Comparison of ENCODE assay signal across 1 cellular context in the genomic region with DNA sequence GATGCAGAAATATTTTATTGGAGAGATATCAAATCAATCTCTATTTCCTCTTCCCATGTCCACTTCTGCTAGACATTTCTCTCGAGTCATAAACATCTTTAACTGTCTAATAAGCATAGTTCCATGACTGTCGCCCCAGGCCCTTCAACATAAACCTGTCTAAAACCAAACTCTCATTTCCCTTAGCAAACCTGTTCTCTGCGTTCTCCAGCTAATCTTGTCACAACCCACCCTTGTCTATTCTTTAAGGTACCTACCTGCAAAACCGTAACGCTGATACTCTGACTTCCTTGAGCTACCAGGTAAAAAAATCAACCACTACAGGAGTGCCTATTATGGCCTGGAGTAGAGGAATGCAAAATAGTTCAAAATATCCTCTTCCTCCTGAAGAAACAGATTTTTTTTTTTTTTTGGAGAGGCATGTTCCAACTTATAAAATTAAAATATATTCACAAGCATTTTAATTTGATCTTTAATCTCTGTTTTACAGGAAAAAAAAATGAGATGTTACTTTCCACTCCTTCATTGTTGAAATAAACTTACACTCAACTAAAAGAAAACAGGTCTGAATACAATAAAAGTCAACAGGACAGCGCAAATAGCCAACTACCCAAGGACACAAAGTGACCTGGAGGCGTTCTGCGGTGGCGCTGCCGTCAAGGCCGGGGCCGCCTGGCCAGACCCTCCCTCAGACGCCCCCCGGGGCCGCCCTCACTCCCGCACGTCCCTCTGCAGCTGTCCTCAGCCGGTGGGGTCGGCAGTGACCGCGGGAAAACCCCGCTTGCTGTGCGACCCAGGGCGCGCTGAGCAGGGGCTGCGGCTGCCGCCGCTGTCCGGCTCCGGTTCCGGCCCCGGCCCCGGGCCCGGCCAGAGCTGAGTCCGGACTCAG.
TF ChIP-seq lines count a peak whose summit lies in the region.

No MANE protein-coding gene starts in this region.

TF ChIP-seq in HepG2, 621 proteins besides CTCF, POLR2A, EP300 and RAD21 (continued from another document and continues in another):
- TF ChIP-seq, protein P1, sequence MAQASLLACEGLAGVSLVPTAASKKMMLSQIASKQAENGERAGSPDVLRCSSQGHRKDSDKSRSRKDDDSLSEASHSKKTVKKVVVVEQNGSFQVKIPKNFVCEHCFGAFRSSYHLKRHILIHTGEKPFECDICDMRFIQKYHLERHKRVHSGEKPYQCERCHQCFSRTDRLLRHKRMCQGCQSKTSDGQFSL (CRISPR knock-in tag; IDR thresholded peaks at IDR 0.05) = peak; percentile 17; the same call in 1 of the 2 replicates
- TF ChIP-seq, protein P2, sequence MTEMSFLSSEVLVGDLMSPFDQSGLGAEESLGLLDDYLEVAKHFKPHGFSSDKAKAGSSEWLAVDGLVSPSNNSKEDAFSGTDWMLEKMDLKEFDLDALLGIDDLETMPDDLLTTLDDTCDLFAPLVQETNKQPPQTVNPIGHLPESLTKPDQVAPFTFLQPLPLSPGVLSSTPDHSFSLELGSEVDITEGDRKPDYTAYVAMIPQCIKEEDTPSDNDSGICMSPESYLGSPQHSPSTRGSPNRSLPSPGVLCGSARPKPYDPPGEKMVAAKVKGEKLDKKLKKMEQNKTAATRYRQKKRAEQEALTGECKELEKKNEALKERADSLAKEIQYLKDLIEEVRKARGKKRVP (CRISPR knock-in tag; IDR thresholded peaks at IDR 0.05) = no peak
- TF ChIP-seq ZFP36L1 (CRISPR knock-in tag; IDR thresholded peaks at IDR 0.05) (peak; percentile 64), ZNF496 (CRISPR knock-in tag; IDR thresholded peaks at IDR 0.05; ENCODE audit: insufficient replicate concordance) (no peak), ZNF644 (CRISPR knock-in tag; IDR thresholded peaks at IDR 0.05; ENCODE audit: low read depth) (no peak), ZNF7 (CRISPR knock-in tag; IDR thresholded peaks at IDR 0.05) (peak; percentile 83), ZNF143 (CRISPR knock-in tag; IDR thresholded peaks at IDR 0.05) (no peak), ZNF768 (CRISPR knock-in tag; IDR thresholded peaks at IDR 0.05) (0 out of 2 replicates have a peak, but pooled peaks have one; percentile 38), ZNF552 (CRISPR knock-in tag; IDR thresholded peaks at IDR 0.05; ENCODE audit: borderline replicate concordance) (no peak), HNRNPUL1 (IDR thresholded peaks at IDR 0.05; ENCODE audit: low read depth, low read length) (no peak), ZNF121 (CRISPR knock-in tag; IDR thresholded peaks at IDR 0.05) (peak; percentile 70; the same call in 1 of the 2 replicates), JUN (CRISPR knock-in tag; IDR thresholded peaks at IDR 0.05) (no peak), KLF11 (CRISPR knock-in tag; IDR thresholded peaks at IDR 0.05) (no peak), KMT2A (CRISPR knock-in tag; IDR thresholded peaks at IDR 0.05) (no peak), ZNF598 (CRISPR knock-in tag; IDR thresholded peaks at IDR 0.05; ENCODE audit: borderline replicate concordance) (0 out of 2 replicates have a peak, but pooled peaks have one; percentile 8), MED8 (CRISPR knock-in tag; IDR thresholded peaks at IDR 0.05; ENCODE audit: insufficient replicate concordance) (no peak), RORA (CRISPR knock-in tag; IDR thresholded peaks at IDR 0.05) (no peak), HOXA5 (CRISPR knock-in tag; IDR thresholded peaks at IDR 0.05) (0 out of 2 replicates have a peak, but pooled peaks have one; percentile 24), REXO4 (CRISPR knock-in tag; IDR thresholded peaks at IDR 0.05; ENCODE audit: borderline replicate concordance) (no peak), BRCA1 (CRISPR knock-in tag; IDR thresholded peaks at IDR 0.05) (peak; percentile 25; the same call in 1 of the 2 replicates), ZNF547 (CRISPR knock-in tag; IDR thresholded peaks at IDR 0.05) (no peak), ZNF816 (CRISPR knock-in tag; IDR thresholded peaks at IDR 0.05; ENCODE audit: borderline replicate concordance) (0 out of 2 replicates have a peak, but pooled peaks have one; percentile 10), KDM6A (CRISPR knock-in tag; IDR thresholded peaks at IDR 0.05; ENCODE audit: low read depth) (0 out of 2 replicates have a peak, but pooled peaks have one; percentile 24), HNF4A (CRISPR knock-in tag; IDR thresholded peaks at IDR 0.05) (0 out of 2 replicates have a peak, but pooled peaks have one; percentile 1), NFYB (CRISPR knock-in tag; IDR thresholded peaks at IDR 0.05) (no peak)
- TF ChIP-seq, protein P3, sequence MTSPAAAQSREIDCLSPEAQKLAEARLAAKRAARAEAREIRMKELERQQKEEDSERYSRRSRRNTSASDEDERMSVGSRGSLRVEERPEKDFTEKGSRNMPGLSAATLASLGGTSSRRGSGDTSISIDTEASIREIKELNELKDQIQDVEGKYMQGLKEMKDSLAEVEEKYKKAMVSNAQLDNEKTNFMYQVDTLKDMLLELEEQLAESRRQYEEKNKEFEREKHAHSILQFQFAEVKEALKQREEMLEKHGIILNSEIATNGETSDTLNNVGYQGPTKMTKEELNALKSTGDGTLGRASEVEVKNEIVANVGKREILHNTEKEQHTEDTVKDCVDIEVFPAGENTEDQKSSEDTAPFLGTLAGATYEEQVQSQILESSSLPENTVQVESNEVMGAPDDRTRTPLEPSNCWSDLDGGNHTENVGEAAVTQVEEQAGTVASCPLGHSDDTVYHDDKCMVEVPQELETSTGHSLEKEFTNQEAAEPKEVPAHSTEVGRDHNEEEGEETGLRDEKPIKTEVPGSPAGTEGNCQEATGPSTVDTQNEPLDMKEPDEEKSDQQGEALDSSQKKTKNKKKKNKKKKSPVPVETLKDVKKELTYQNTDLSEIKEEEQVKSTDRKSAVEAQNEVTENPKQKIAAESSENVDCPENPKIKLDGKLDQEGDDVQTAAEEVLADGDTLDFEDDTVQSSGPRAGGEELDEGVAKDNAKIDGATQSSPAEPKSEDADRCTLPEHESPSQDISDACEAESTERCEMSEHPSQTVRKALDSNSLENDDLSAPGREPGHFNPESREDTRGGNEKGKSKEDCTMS (CRISPR knock-in tag; conservative IDR thresholded peaks at IDR 0.05) = no peak
- TF ChIP-seq, protein P4, sequence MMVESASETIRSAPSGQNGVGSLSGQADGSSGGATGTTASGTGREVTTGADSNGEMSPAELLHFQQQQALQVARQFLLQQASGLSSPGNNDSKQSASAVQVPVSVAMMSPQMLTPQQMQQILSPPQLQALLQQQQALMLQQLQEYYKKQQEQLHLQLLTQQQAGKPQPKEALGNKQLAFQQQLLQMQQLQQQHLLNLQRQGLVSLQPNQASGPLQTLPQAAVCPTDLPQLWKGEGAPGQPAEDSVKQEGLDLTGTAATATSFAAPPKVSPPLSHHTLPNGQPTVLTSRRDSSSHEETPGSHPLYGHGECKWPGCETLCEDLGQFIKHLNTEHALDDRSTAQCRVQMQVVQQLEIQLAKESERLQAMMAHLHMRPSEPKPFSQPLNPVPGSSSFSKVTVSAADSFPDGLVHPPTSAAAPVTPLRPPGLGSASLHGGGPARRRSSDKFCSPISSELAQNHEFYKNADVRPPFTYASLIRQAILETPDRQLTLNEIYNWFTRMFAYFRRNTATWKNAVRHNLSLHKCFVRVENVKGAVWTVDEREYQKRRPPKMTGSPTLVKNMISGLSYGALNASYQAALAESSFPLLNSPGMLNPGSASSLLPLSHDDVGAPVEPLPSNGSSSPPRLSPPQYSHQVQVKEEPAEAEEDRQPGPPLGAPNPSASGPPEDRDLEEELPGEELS (CRISPR knock-in tag; IDR thresholded peaks at IDR 0.05) = no peak
- TF ChIP-seq, protein P5, sequence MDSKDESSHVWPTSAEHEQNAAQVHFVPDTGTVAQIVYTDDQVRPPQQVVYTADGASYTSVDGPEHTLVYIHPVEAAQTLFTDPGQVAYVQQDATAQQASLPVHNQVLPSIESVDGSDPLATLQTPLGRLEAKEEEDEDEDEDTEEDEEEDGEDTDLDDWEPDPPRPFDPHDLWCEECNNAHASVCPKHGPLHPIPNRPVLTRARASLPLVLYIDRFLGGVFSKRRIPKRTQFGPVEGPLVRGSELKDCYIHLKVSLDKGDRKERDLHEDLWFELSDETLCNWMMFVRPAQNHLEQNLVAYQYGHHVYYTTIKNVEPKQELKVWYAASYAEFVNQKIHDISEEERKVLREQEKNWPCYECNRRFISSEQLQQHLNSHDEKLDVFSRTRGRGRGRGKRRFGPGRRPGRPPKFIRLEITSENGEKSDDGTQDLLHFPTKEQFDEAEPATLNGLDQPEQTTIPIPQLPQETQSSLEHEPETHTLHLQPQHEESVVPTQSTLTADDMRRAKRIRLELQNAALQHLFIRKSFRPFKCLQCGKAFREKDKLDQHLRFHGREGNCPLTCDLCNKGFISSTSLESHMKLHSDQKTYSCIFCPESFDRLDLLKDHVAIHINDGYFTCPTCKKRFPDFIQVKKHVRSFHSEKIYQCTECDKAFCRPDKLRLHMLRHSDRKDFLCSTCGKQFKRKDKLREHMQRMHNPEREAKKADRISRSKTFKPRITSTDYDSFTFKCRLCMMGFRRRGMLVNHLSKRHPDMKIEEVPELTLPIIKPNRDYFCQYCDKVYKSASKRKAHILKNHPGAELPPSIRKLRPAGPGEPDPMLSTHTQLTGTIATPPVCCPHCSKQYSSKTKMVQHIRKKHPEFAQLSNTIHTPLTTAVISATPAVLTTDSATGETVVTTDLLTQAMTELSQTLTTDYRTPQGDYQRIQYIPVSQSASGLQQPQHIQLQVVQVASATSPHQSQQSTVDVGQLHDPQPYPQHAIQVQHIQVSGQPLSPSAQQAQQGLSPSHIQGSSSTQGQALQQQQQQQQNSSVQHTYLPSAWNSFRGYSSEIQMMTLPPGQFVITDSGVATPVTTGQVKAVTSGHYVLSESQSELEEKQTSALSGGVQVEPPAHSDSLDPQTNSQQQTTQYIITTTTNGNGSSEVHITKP (CRISPR knock-in tag; IDR thresholded peaks at IDR 0.05; ENCODE audit: low read depth) = no peak
- TF ChIP-seq, protein P6, sequence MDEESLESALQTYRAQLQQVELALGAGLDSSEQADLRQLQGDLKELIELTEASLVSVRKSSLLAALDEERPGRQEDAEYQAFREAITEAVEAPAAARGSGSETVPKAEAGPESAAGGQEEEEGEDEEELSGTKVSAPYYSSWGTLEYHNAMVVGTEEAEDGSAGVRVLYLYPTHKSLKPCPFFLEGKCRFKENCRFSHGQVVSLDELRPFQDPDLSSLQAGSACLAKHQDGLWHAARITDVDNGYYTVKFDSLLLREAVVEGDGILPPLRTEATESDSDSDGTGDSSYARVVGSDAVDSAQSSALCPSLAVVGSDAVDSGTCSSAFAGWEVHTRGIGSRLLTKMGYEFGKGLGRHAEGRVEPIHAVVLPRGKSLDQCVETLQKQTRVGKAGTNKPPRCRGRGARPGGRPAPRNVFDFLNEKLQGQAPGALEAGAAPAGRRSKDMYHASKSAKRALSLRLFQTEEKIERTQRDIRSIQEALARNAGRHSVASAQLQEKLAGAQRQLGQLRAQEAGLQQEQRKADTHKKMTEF (CRISPR knock-in tag; IDR thresholded peaks at IDR 0.05) = peak; percentile 67; the same call in 1 of the 2 replicates
- TF ChIP-seq, protein P7, sequence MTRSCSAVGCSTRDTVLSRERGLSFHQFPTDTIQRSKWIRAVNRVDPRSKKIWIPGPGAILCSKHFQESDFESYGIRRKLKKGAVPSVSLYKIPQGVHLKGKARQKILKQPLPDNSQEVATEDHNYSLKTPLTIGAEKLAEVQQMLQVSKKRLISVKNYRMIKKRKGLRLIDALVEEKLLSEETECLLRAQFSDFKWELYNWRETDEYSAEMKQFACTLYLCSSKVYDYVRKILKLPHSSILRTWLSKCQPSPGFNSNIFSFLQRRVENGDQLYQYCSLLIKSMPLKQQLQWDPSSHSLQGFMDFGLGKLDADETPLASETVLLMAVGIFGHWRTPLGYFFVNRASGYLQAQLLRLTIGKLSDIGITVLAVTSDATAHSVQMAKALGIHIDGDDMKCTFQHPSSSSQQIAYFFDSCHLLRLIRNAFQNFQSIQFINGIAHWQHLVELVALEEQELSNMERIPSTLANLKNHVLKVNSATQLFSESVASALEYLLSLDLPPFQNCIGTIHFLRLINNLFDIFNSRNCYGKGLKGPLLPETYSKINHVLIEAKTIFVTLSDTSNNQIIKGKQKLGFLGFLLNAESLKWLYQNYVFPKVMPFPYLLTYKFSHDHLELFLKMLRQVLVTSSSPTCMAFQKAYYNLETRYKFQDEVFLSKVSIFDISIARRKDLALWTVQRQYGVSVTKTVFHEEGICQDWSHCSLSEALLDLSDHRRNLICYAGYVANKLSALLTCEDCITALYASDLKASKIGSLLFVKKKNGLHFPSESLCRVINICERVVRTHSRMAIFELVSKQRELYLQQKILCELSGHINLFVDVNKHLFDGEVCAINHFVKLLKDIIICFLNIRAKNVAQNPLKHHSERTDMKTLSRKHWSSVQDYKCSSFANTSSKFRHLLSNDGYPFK (CRISPR knock-in tag; IDR thresholded peaks at IDR 0.05; ENCODE audit: borderline replicate concordance) = no peak
- TF ChIP-seq, protein P8, sequence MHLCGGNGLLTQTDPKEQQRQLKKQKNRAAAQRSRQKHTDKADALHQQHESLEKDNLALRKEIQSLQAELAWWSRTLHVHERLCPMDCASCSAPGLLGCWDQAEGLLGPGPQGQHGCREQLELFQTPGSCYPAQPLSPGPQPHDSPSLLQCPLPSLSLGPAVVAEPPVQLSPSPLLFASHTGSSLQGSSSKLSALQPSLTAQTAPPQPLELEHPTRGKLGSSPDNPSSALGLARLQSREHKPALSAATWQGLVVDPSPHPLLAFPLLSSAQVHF (CRISPR knock-in tag; IDR thresholded peaks at IDR 0.05) = no peak
- TF ChIP-seq, protein P9, sequence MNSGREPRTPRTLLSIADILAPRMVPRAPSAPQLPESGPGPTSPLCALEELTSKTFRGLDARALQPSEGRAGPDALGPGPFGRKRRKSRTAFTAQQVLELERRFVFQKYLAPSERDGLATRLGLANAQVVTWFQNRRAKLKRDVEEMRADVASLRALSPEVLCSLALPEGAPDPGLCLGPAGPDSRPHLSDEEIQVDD (CRISPR knock-in tag; IDR thresholded peaks at IDR 0.05; ENCODE audit: borderline replicate concordance) = no peak
- TF ChIP-seq, protein P10, sequence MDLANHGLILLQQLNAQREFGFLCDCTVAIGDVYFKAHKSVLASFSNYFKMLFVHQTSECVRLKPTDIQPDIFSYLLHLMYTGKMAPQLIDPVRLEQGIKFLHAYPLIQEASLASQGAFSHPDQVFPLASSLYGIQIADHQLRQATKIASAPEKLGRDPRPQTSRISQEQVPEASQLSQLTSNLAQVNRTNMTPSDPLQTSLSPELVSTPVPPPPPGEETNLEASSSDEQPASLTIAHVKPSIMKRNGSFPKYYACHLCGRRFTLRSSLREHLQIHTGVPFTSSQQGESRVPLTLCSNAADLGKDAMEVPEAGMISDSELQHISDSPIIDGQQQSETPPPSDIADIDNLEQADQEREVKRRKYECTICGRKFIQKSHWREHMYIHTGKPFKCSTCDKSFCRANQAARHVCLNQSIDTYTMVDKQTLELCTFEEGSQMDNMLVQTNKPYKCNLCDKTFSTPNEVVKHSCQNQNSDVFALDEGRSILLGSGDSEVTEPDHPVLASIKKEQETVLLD (CRISPR knock-in tag; IDR thresholded peaks at IDR 0.05; ENCODE audit: low read depth) = no peak
